Comparison of ENCODE assay signal across 22 cellular contexts in the genomic region with DNA sequence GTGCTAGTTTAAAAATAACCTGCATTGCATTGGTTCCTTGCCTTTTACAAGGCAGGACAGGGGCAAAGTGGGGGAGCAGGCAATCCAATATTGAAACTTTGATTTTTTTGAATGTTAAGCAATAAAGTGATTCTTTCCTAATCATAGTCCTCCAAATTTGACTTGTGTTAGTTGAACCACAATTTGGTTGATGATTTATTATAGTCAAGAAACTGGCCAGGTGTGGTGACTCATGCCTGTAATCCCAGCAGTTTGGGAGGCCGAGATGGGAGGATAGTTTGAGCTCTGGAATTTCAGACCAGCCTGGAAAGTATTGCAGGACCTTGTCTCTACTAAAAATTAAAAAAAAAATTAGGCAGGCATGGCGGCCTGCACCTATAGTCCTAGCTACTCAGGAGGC. TPM values are rescaled to one million over a fixed set of nuclear protein-coding genes. Genes with fewer than 3 reads are reported as not detected.
DNase-seq lines count a peak whose midpoint lies in the region; ATAC-seq, FAIRE-seq and TF ChIP-seq lines count a peak whose summit lies in the region.
"Had no signal": no experiment of that assay in that cellular context is flagged by ENCODE, and none has a peak within 500 bp of the region (broad histone marks: within the 10 kb centered on the region; RNA-seq: fewer than 3 reads in every experiment).

No MANE protein-coding gene starts in this region.

- intact Hi-C loops in PC-3 (cut with micrococcal nuclease): no loop called here

- no peaks in the 10 kb centered on the region for H3K9me2 ChIP-seq in PC-3 (replicated peaks; ENCODE audit: low read length)

- H3K27ac ChIP-seq in PC-3 (ENCODE audit: low read length) (no peak overlapping the region), keratinocyte (ENCODE audit: control insufficient read depth, insufficient read depth, low read length) (no peak overlapping the region)

- peak; percentile 52 for FAIRE-seq in keratinocyte (lab: Jason Lieb, UNC)
- FAIRE-seq: GM18507 had no signal

- H3K4me1 ChIP-seq in PC-3 (ENCODE audit: insufficient read depth, low read length): peaks cover 41% of the 10 kb centered on the region
- peaks cover 50% of the 10 kb centered on the region for H3K4me1 ChIP-seq in keratinocyte (ENCODE audit: control insufficient read depth, extremely low read depth, insufficient read depth, low read length)

- H3K9ac ChIP-seq in PC-3 (ENCODE audit: low read length) (no peak overlapping the region), keratinocyte (ENCODE audit: control insufficient read depth, extremely low read depth, insufficient read depth, low read length) (no peak overlapping the region)

- H3K79me2 ChIP-seq in PC-3 (ENCODE audit: low read length): no peaks in the 10 kb centered on the region
- no peaks in the 10 kb centered on the region for H3K79me2 ChIP-seq in keratinocyte (ENCODE audit: control insufficient read depth, insufficient read depth, low read length)

- DNase-seq in ACHN (peak; percentile 22), PC-3 (peak; percentile 57), keratinocyte (ENCODE audit: low read depth, low spot score) (no peak), renal cortical epithelial cell (ENCODE audit: low read depth) (peak; percentile 47)
- no peak for DNase-seq in activated naive CD4-positive, alpha-beta T cell (lab: John Stamatoyannopoulos, UW)
- DNase-seq: activated CD4-positive, CD25-positive, alpha-beta regulatory T cell treated with anti-CD3 and anti-CD28 coated beads, Interleukin-2, amount 50 U/mL, for 72 hours; CD8-positive, alpha-beta T cell; cerebellar nuclear complex; effector memory CD4-positive, alpha-beta T cell; left colon; MV-4-11; naive thymus-derived CD4-positive, alpha-beta T cell; NCI-H2029; NCI-H510A treated with DMSO at 0.1 percent for 48 hours; posterior cingulate gyrus; stimulated activated naive CD4-positive, alpha-beta T cell; T-helper 9 cell had no signal

- no peaks in the 10 kb centered on the region for H3K9me1 ChIP-seq in keratinocyte (ENCODE audit: control insufficient read depth, extremely low read depth, insufficient read depth, low read length)

- H3K36me3 ChIP-seq in PC-3 (ENCODE audit: low read depth, low read length): no peaks in the 10 kb centered on the region
- H3K36me3 ChIP-seq in keratinocyte (ENCODE audit: control insufficient read depth in 2 of 2, extremely low read depth in 1 of 2, insufficient read depth in 2 of 2, low read length in 2 of 2): no peaks in the 10 kb centered on the region
- H3K36me3 ChIP-seq: SJSA1 had no signal

- H4K20me1 ChIP-seq in PC-3 (ENCODE audit: low read length) (no peaks in the 10 kb centered on the region), keratinocyte (ENCODE audit: control insufficient read depth, extremely low read depth, insufficient read depth, low read length) (no peaks in the 10 kb centered on the region)

- BruUV-seq in PC-3 (replicated peaks; lab: Mats Ljungman, UMichigan): no TSS peak

- H3K4me3 ChIP-seq in PC-3 (ENCODE audit: low read length) (no peak overlapping the region), keratinocyte (ENCODE audit: control insufficient read depth in 2 of 3, extremely low read depth in 1 of 3, insufficient read depth in 2 of 3, low read depth in 1 of 3, low read length in 3 of 3) (no peak overlapping the region)
- H3K4me3 ChIP-seq: SJSA1 had no signal

- dilution Hi-C loops in keratinocyte (cut with MboI; ENCODE audit: extremely low pct_ligation_motif_present, low sequenced_read_pairs): no loop called here

- H3K27me3 ChIP-seq in PC-3 (ENCODE audit: low read length): no peaks in the 10 kb centered on the region
- no peaks in the 10 kb centered on the region for H3K27me3 ChIP-seq in keratinocyte (ENCODE audit: control insufficient read depth, extremely low read depth, insufficient read depth, low read length)
- H3K27me3 ChIP-seq: SJSA1 had no signal

- ATAC-seq in PC-3 (no peak), HG03565 (IDR thresholded peaks at IDR 0.05; ENCODE audit: unreplicated experiment) (no peak), GM19467 (IDR thresholded peaks at IDR 0.05; ENCODE audit: unreplicated experiment) (no peak), GM19452 (IDR thresholded peaks at IDR 0.05; ENCODE audit: unreplicated experiment) (no peak)
- ATAC-seq: CD8-positive, alpha-beta T cell; naive thymus-derived CD4-positive, alpha-beta T cell had no signal

- CTCF ChIA-PET in PC-3 (lab: Charles Lee): no interaction called here

- in situ Hi-C loops in ACHN (cut with HindIII; ENCODE audit: low pct_ligation_motif_present, low pct_unique_long_range_greater_than_20kb, low sequenced_read_pairs): no loop called here

- POLR2A ChIA-PET in PC-3 (lab: Charles Lee; ENCODE audit: unreplicated experiment): no interaction called here

- TF ChIP-seq CTCF in PC-3 (conservative IDR thresholded peaks at IDR 0.05; ENCODE audit: low read depth, low read length): no peak
- TF ChIP-seq CTCF in keratinocyte (optimal IDR thresholded peaks at IDR 0.05 in 1 of 3, IDR thresholded peaks at IDR 0.05 in 1 of 3, conservative IDR thresholded peaks at IDR 0.05 in 1 of 3; ENCODE audit: extremely low read depth in 1 of 3, insufficient read depth in 2 of 3, low read length in 3 of 3): no peak

- H3K4me2 ChIP-seq in PC-3 (ENCODE audit: low read length): peak overlapping the region; percentile 82; the same call in 1 of the 2 replicates
- H3K4me2 ChIP-seq in keratinocyte (ENCODE audit: control insufficient read depth, extremely low read depth, insufficient read depth, low read depth, low read length): no peak overlapping the region

- H2AFZ ChIP-seq in PC-3 (ENCODE audit: low read length) (no peak overlapping the region), keratinocyte (ENCODE audit: control insufficient read depth, low read length) (no peak overlapping the region)

- H3K9me3 ChIP-seq in PC-3 (ENCODE audit: low read length): no peaks in the 10 kb centered on the region
- H3K9me3 ChIP-seq in keratinocyte (ENCODE audit: control insufficient read depth, low read depth, low read length): no peaks in the 10 kb centered on the region
- H3K9me3 ChIP-seq: SJSA1 had no signal

- peaks cover 4% of the 10 kb centered on the region for H3F3A ChIP-seq in PC-3 (ENCODE audit: low read length, unreplicated experiment)

RNA-seq across cellular contexts. Expression of a gene that starts 27.9 kb away (rescaled TPM):
- total RNA-seq in PC-3 (2014; rRNA removed) (12.3 and 13.8 TPM in 2 replicates), renal cortical epithelial cell (31.1 and 77.4 TPM in 2 replicates)
- polyA plus RNA-seq in keratinocyte: 47.6 to 91.7 TPM (median 55.2 TPM) in 3 replicates
- 51.1 TPM for polyA plus RNA-seq in keratinocyte (2011; ENCODE audit: low read depth)
- 61.3 and 74.1 TPM in 2 replicates for polyA plus RNA-seq in keratinocyte (2011; cell fraction: cytosol; rRNA removed)
- polyA plus RNA-seq in keratinocyte (2011; cell fraction: nucleus; rRNA removed): 69.3 and 88.6 TPM in 2 replicates
- 25.7 and 67.7 TPM in 2 replicates for polyA plus RNA-seq in keratinocyte (2012; ENCODE audit: low replicate concordance)
- 76.9 to 204 TPM (median 159 TPM) in 3 replicates for polyA minus RNA-seq in keratinocyte
- polyA minus RNA-seq in keratinocyte (2011; cell fraction: cytosol; rRNA and poly(A)+ RNA removed): 61.8 TPM
- 73.0 and 119 TPM in 2 replicates for polyA minus RNA-seq in keratinocyte (2011; cell fraction: nucleus; rRNA and poly(A)+ RNA removed)

Comparison
In these comparisons a context has a peak if more than half of its experiments do, and no peak if none do; other contexts are left out.
1. DNase-seq: peak in ACHN (single experiment), PC-3 (single experiment) and renal cortical epithelial cell (single experiment); none in keratinocyte (single experiment) and activated naive CD4-positive, alpha-beta T cell (0 of 4).